In genomic region chr11:76702378-76703128, GRCh38 we compare ENCODE assay signal across 15 cellular contexts. TPM values are rescaled to one million over a fixed set of nuclear protein-coding genes. Genes with fewer than 3 reads are reported as not detected.
DNase-seq lines count a peak whose midpoint lies in the region; FAIRE-seq and TF ChIP-seq lines count a peak whose summit lies in the region.
"Had no signal": no experiment of that assay in that cellular context is flagged by ENCODE, and none has a peak within 500 bp of the region (broad histone marks: within the 10 kb centered on the region; RNA-seq: fewer than 3 reads in every experiment).

No MANE protein-coding gene starts in this region.

- H3K9ac ChIP-seq in endothelial cell of umbilical vein (replicated peaks; ENCODE audit: extremely low read depth, insufficient read depth, low read length), result no peak overlapping the region
- H3K9ac ChIP-seq: BLaER1 had no signal

- dilution Hi-C loops in endothelial cell of umbilical vein (cut with MboI; ENCODE audit: extremely low pct_ligation_motif_present, low sequenced_read_pairs), result no loop called here

- H3K4me1 ChIP-seq in endothelial cell of umbilical vein (ENCODE audit: control insufficient read depth, extremely low read depth, insufficient read depth, low read length) (peaks cover 28% of the 10 kb centered on the region), vagina (peaks cover 16% of the 10 kb centered on the region)
- H3K4me1 ChIP-seq: BLaER1 had no signal

- H4K20me1 ChIP-seq in endothelial cell of umbilical vein (replicated peaks; ENCODE audit: control insufficient read depth, extremely low read depth, insufficient read depth, low read length), result no peaks in the 10 kb centered on the region
- H4K20me1 ChIP-seq: BLaER1 had no signal

- no peak overlapping the region for H3K27ac ChIP-seq in endothelial cell of umbilical vein (ENCODE audit: insufficient read depth, low read depth, low read length)
- peak overlapping the region; percentile 79 for H3K27ac ChIP-seq in vagina
- H3K27ac ChIP-seq: 22Rv1, BLaER1 had no signal

- CTCF ChIA-PET in endothelial cell of umbilical vein (lab: Charles Lee), result interaction anchor here (0.9 to 4.8 kb wide), 2 partner anchors 19 to 22 kb away, joined by 3 to 23 read pairs; no protein-coding TSS in a partner anchor

- FAIRE-seq in endothelial cell of umbilical vein (lab: Jason Lieb, UNC), result peak; percentile 4

- WGBS in lower leg skin, 2 donors, result 91 to 94% methylated on average over 3 of the region's 3 CpGs

- H3K4me2 ChIP-seq in endothelial cell of umbilical vein (ENCODE audit: insufficient read depth, low read length), result no peak overlapping the region
- H3K4me2 ChIP-seq: BLaER1 had no signal

- TF ChIP-seq POLR2A in endothelial cell of umbilical vein (IDR thresholded peaks at IDR 0.05; ENCODE audit: low read depth, low read length), result no peak
- TF ChIP-seq POLR2A in vagina (IDR thresholded peaks at IDR 0.05), result no peak
- no peak for TF ChIP-seq POLR2A in lower leg skin (IDR thresholded peaks at IDR 0.05)

- H2AFZ ChIP-seq in endothelial cell of umbilical vein (ENCODE audit: low read depth, low read length), result no peak overlapping the region

- DNase-seq in DMS53 (lab: John Stamatoyannopoulos, UW), result peak; percentile 47
- DNase-seq in DMS53 treated with DMSO at 0.1 percent for 48 hours (lab: John Stamatoyannopoulos, UW; ENCODE audit: unreplicated experiment), result no peak
- DNase-seq in RPMI7951 (ENCODE audit: low read depth), result peak; percentile 41
- DNase-seq in endothelial cell of umbilical vein (ENCODE audit: low read depth, low spot score), result no peak
- no peak for DNase-seq in vagina (ENCODE audit: extremely low spot score in 2 of 2)
- DNase-seq in lower leg skin (ENCODE audit: low spot score in 2 of 2), result no peak
- no peak for DNase-seq in DMS153 (lab: John Stamatoyannopoulos, UW)
- no peak for DNase-seq in amniotic stem cell (lab: John Stamatoyannopoulos, UW)
- DNase-seq: MM.1S, NCI-H1105, NCI-H187, NCI-H2171, RPMI8226 had no signal

- no peaks in the 10 kb centered on the region for H3K79me2 ChIP-seq in endothelial cell of umbilical vein (ENCODE audit: control insufficient read depth, insufficient read depth, low read length)

- BruUV-seq in endothelial cell of umbilical vein (replicated peaks; lab: Mats Ljungman, UMichigan), result no TSS peak

- intact Hi-C loops in endothelial cell of umbilical vein (cut with micrococcal nuclease), result no loop called here
- intact Hi-C loops in vagina (cut with DNase I), result no loop called here
- intact Hi-C loops in lower leg skin (cut with DNase I; ENCODE audit: low total_unique reads), result no loop called here

- H3K4me3 ChIP-seq in endothelial cell of umbilical vein (replicated peaks in 1 of 3; ENCODE audit: insufficient read depth in 1 of 3, low read depth in 1 of 3, low read length in 3 of 3) (no peak overlapping the region), vagina (no peak overlapping the region), lower leg skin (ENCODE audit: low read depth, poor library complexity, severe bottlenecking) (no peak overlapping the region)
- H3K4me3 ChIP-seq: BLaER1 had no signal

- TF ChIP-seq CTCF in endothelial cell of umbilical vein (IDR thresholded peaks at IDR 0.05; ENCODE audit: extremely low read depth in 1 of 2, insufficient read depth in 1 of 2, low read depth in 1 of 2, low read length in 2 of 2) (no peak), vagina (IDR thresholded peaks at IDR 0.05) (no peak), lower leg skin (IDR thresholded peaks at IDR 0.05) (no peak)

- H3K9me1 ChIP-seq in endothelial cell of umbilical vein (replicated peaks; ENCODE audit: control insufficient read depth, extremely low read depth, insufficient read depth, low read length), result no peaks in the 10 kb centered on the region

- no peaks in the 10 kb centered on the region for H3K9me3 ChIP-seq in endothelial cell of umbilical vein (replicated peaks; ENCODE audit: control insufficient read depth, insufficient read depth, low read length)
- no peaks in the 10 kb centered on the region for H3K9me3 ChIP-seq in vagina
- H3K9me3 ChIP-seq: BLaER1 had no signal

- H3K27me3 ChIP-seq in endothelial cell of umbilical vein (ENCODE audit: control insufficient read depth in 2 of 2, insufficient read depth in 2 of 2, low read length in 2 of 2) (no peaks in the 10 kb centered on the region), vagina (no peaks in the 10 kb centered on the region)
- H3K27me3 ChIP-seq: BLaER1 had no signal

- POLR2A ChIA-PET in endothelial cell of umbilical vein (lab: Charles Lee), result no interaction called here

- H3K36me3 ChIP-seq in endothelial cell of umbilical vein (ENCODE audit: control insufficient read depth in 2 of 2, extremely low read depth in 1 of 2, insufficient read depth in 2 of 2, low read length in 2 of 2), result no peaks in the 10 kb centered on the region
- no peaks in the 10 kb centered on the region for H3K36me3 ChIP-seq in vagina
- H3K36me3 ChIP-seq: BLaER1 had no signal

TF ChIP-seq in endothelial cell of umbilical vein, 7 proteins besides CTCF, POLR2A, EP300 and RAD21:
- TF ChIP-seq FOS (IDR thresholded peaks at IDR 0.05; ENCODE audit: borderline replicate concordance, insufficient read depth, low read length), result no peak
- TF ChIP-seq POLR2AphosphoS5 (IDR thresholded peaks at IDR 0.05; ENCODE audit: insufficient read depth, low read depth, low read length), result no peak
- no peak for TF ChIP-seq EZH2 (IDR thresholded peaks at IDR 0.05; ENCODE audit: borderline replicate concordance, low read depth, low read length, severe bottlenecking)
- TF ChIP-seq JUN (IDR thresholded peaks at IDR 0.05; ENCODE audit: borderline replicate concordance, insufficient read depth, insufficient read length, low read depth), result no peak
- TF ChIP-seq MAX (IDR thresholded peaks at IDR 0.05; ENCODE audit: insufficient read depth, insufficient read length), result no peak
- TF ChIP-seq MYC (IDR thresholded peaks at IDR 0.05; ENCODE audit: low read depth, low read length), result no peak
- no peak for TF ChIP-seq GATA2 (IDR thresholded peaks at IDR 0.05; ENCODE audit: insufficient read depth, insufficient read length, low read depth, low read length)

RNA-seq across cellular contexts. Expression of gene LRRC32, which starts 32.0 kb away (rescaled TPM):
- 13.4 and 13.6 TPM in 2 replicates for total RNA-seq in RPMI7951 (2014; rRNA removed; shearing (Covaris generic))
- total RNA-seq in endothelial cell of umbilical vein (77.0 and 117 TPM in 2 replicates), vagina (66.3 TPM), lower leg skin (10 to 100 TPM in 3 of 4 donors, 1 to 10 TPM in 1; 9.0 to 42.5 (median 18.7) TPM)
- polyA plus RNA-seq in endothelial cell of umbilical vein, result 70.2 and 77.2 TPM in 2 replicates
- 57.4 and 58.8 TPM in 2 replicates for polyA plus RNA-seq in endothelial cell of umbilical vein (2011; cell fraction: cytosol; rRNA removed)
- 42.3 and 50.8 TPM in 2 replicates for polyA plus RNA-seq in endothelial cell of umbilical vein (2011; cell fraction: nucleus; rRNA removed)
- 60.8 and 95.7 TPM in 2 replicates for polyA plus RNA-seq in endothelial cell of umbilical vein (2012)
- polyA minus RNA-seq in endothelial cell of umbilical vein, result 72.1 and 79.5 TPM in 2 replicates
- 0.31 TPM for polyA minus RNA-seq in endothelial cell of umbilical vein (2011; cell fraction: cytosol; rRNA and poly(A)+ RNA removed)
- polyA minus RNA-seq in endothelial cell of umbilical vein (2011; cell fraction: nucleus; rRNA and poly(A)+ RNA removed), result 17.6 and 21.6 TPM in 2 replicates

Comparison
In these comparisons a context has a peak if more than half of its experiments do, and no peak if none do; other contexts are left out.
1. DNase-seq: peak in DMS53 (single experiment) and RPMI7951 (single experiment); none in DMS53 treated with DMSO at 0.1 percent for 48 hours (single experiment), endothelial cell of umbilical vein (single experiment), vagina (0 of 2), lower leg skin (0 of 2), DMS153 (single experiment) and amniotic stem cell (single experiment).